In genomic region chr11:10323793-10324170, GRCh38 we compare ENCODE assay signal across 18 cellular contexts. TPM values are rescaled to one million over a fixed set of nuclear protein-coding genes. Genes with fewer than 3 reads are reported as not detected.
DNase-seq lines count a peak whose midpoint lies in the region; ATAC-seq and TF ChIP-seq lines count a peak whose summit lies in the region.
"Had no signal": no experiment of that assay in that cellular context is flagged by ENCODE, and none has a peak within 500 bp of the region (broad histone marks: within the 10 kb centered on the region; RNA-seq: fewer than 3 reads in every experiment).

No MANE protein-coding gene starts in this region.

- TF ChIP-seq POLR2A in right lobe of liver (IDR thresholded peaks at IDR 0.05) (no peak), transverse colon (IDR thresholded peaks at IDR 0.05) (no peak)

- no peak for ATAC-seq in right lobe of liver
- ATAC-seq in HG02885 (IDR thresholded peaks at IDR 0.05; ENCODE audit: poor library complexity, unreplicated experiment): no peak

- intact Hi-C loops in right lobe of liver (cut with DNase I): no loop called here
- intact Hi-C loops in transverse colon (cut with DNase I; ENCODE audit: low total_unique reads): loop anchor here (5.0 kb wide), 1 partner anchor 566 kb away; no protein-coding TSS in a partner anchor

- peaks cover 7% of the 10 kb centered on the region for H3K27me3 Mint-ChIP-seq in activated naive CD4-positive, alpha-beta T cell treated with anti-CD3 and anti-CD28 coated beads, Interleukin-2, amount 50 U/mL, for 24 hours
- peaks cover 25% of the 10 kb centered on the region for H3K27me3 Mint-ChIP-seq in activated naive CD4-positive, alpha-beta T cell treated with anti-CD3 and anti-CD28 coated beads, Interleukin-2, amount 10 ng/mL, durations not matched to agents 7 days and 5 days

- no peak for DNase-seq in activated naive CD4-positive, alpha-beta T cell treated with anti-CD3 and anti-CD28 coated beads, Interleukin-2, amount 10 ng/mL, durations not matched to agents 7 days and 5 days
- peak; percentile 37 to 48 for DNase-seq in cardiac fibroblast (ENCODE audit: low read depth in 2 of 2)
- no peak for DNase-seq in right lobe of liver
- DNase-seq in transverse colon: no peak
- DNase-seq in NCI-H82 (lab: John Stamatoyannopoulos, UW): no peak
- no peak for DNase-seq in GDM1 (lab: John Stamatoyannopoulos, UW)
- DNase-seq: ACHN; activated CD4-positive, CD25-positive, alpha-beta regulatory T cell treated with anti-CD3 and anti-CD28 coated beads, Interleukin-2, amount 50 U/mL, for 72 hours; activated T-cell treated with anti-CD3 and anti-CD28 coated beads, Interleukin-2, amount 50 U/mL, for 1 hour; amniotic stem cell; effector CD8-positive, alpha-beta T cell; NCI-H146; NCI-H446 treated with DMSO at 0.1 percent for 48 hours; stimulated activated naive CD8-positive, alpha-beta T cell treated with anti-CD3 and anti-CD28 coated beads, Interleukin-15, amount 100 ng/mL, for 72 hours had no signal

- no peak for TF ChIP-seq EP300 in transverse colon (IDR thresholded peaks at IDR 0.05; ENCODE audit: low read depth)

- CTCF ChIA-PET in activated naive CD4-positive, alpha-beta T cell treated with anti-CD3 and anti-CD28 coated beads, Interleukin-2, amount 10 ng/mL, durations not matched to agents 7 days and 5 days (lab: Charles Lee): interaction anchor here (1.0 to 3.3 kb wide), 9 partner anchors 9 to 573 kb away, joined by 3 to 20 read pairs (median 5); no protein-coding TSS in a partner anchor

- 58% methylated on average over 1 of the region's 1 CpG for WGBS in right lobe of liver (ENCODE audit: insufficient coverage, low coverage, low lambda C conversion rate, missing lambda C conversion rate)
- WGBS in transverse colon (ENCODE audit: low coverage in 1 of 2), 2 donors: 38 to 45% methylated on average over 1 of the region's 1 CpG

- H3K9me3 ChIP-seq in right lobe of liver (no peaks in the 10 kb centered on the region), transverse colon (no peaks in the 10 kb centered on the region)

- no peaks in the 10 kb centered on the region for H3K36me3 Mint-ChIP-seq in activated naive CD4-positive, alpha-beta T cell treated with anti-CD3 and anti-CD28 coated beads, Interleukin-2, amount 50 U/mL, for 24 hours
- H3K36me3 Mint-ChIP-seq in activated naive CD4-positive, alpha-beta T cell treated with anti-CD3 and anti-CD28 coated beads, Interleukin-2, amount 10 ng/mL, durations not matched to agents 7 days and 5 days: no peaks in the 10 kb centered on the region

- H3K4me1 ChIP-seq in right lobe of liver: peaks cover 0 to 57% (median 25%) of the 10 kb centered on the region in 4 donors
- peaks cover 13 to 58% (median 36%) of the 10 kb centered on the region in 4 donors for H3K4me1 ChIP-seq in transverse colon

- no peak overlapping the region for H3K4me3 Mint-ChIP-seq in activated naive CD4-positive, alpha-beta T cell treated with anti-CD3 and anti-CD28 coated beads, Interleukin-2, amount 50 U/mL, for 24 hours
- no peak overlapping the region for H3K4me3 Mint-ChIP-seq in activated naive CD4-positive, alpha-beta T cell treated with anti-CD3 and anti-CD28 coated beads, Interleukin-2, amount 10 ng/mL, durations not matched to agents 7 days and 5 days
- H3K4me3 Mint-ChIP-seq: nephron; stimulated activated naive CD8-positive, alpha-beta T cell treated with anti-CD3 and anti-CD28 coated beads, Interleukin-15, amount 100 ng/mL, for 72 hours had no signal

- H3K4me3 ChIP-seq in cardiac fibroblast (replicated peaks in 1 of 2; ENCODE audit: low read depth in 2 of 2, low read length in 2 of 2): no peak overlapping the region
- H3K4me3 ChIP-seq in right lobe of liver: no peak overlapping the region
- no peak overlapping the region for H3K4me3 ChIP-seq in transverse colon
- H3K4me3 ChIP-seq: K562 had no signal

- H3K27ac ChIP-seq in right lobe of liver (peak overlapping the region in 2 of 3 donors; percentile 1 to 93), transverse colon (peak overlapping the region; percentile 69 to 81 (median 74))

- H3K27me3 ChIP-seq in right lobe of liver: no peaks in the 10 kb centered on the region
- H3K27me3 ChIP-seq in transverse colon: no peaks in the 10 kb centered on the region

- peak overlapping the region; percentile 6 for H3K27ac Mint-ChIP-seq in activated naive CD4-positive, alpha-beta T cell treated with anti-CD3 and anti-CD28 coated beads, Interleukin-2, amount 50 U/mL, for 24 hours
- no peak overlapping the region for H3K27ac Mint-ChIP-seq in activated naive CD4-positive, alpha-beta T cell treated with anti-CD3 and anti-CD28 coated beads, Interleukin-2, amount 10 ng/mL, durations not matched to agents 7 days and 5 days

- TF ChIP-seq CTCF in cardiac fibroblast (IDR thresholded peaks at IDR 0.05; ENCODE audit: low read depth, low read length) (no peak), right lobe of liver (IDR thresholded peaks at IDR 0.05) (no peak), transverse colon (IDR thresholded peaks at IDR 0.05) (no peak)

- H3K36me3 ChIP-seq in right lobe of liver: no peaks in the 10 kb centered on the region
- no peaks in the 10 kb centered on the region for H3K36me3 ChIP-seq in transverse colon

- no peaks in the 10 kb centered on the region for H3K9me3 Mint-ChIP-seq in activated naive CD4-positive, alpha-beta T cell treated with anti-CD3 and anti-CD28 coated beads, Interleukin-2, amount 50 U/mL, for 24 hours
- H3K9me3 Mint-ChIP-seq in activated naive CD4-positive, alpha-beta T cell treated with anti-CD3 and anti-CD28 coated beads, Interleukin-2, amount 10 ng/mL, durations not matched to agents 7 days and 5 days: no peaks in the 10 kb centered on the region
- H3K9me3 Mint-ChIP-seq: nephron; stimulated activated naive CD8-positive, alpha-beta T cell treated with anti-CD3 and anti-CD28 coated beads, Interleukin-15, amount 100 ng/mL, for 72 hours had no signal

- in situ Hi-C loops in transverse colon (cut with MboI; ENCODE audit: low pct_ligation_motif_present in 1 of 4, low pct_unique_long_range_greater_than_20kb in 1 of 4, low sequenced_read_pairs in 3 of 4): loop anchor here (10.0 to 25.0 kb wide), 3 partner anchors 461 to 569 kb away; no protein-coding TSS in a partner anchor

- peaks cover 15% of the 10 kb centered on the region for H3K4me1 Mint-ChIP-seq in activated naive CD4-positive, alpha-beta T cell treated with anti-CD3 and anti-CD28 coated beads, Interleukin-2, amount 50 U/mL, for 24 hours
- peaks cover 4% of the 10 kb centered on the region for H3K4me1 Mint-ChIP-seq in activated naive CD4-positive, alpha-beta T cell treated with anti-CD3 and anti-CD28 coated beads, Interleukin-2, amount 10 ng/mL, durations not matched to agents 7 days and 5 days

RNA-seq across cellular contexts. Expression of gene ADM, which starts 18.9 kb away (rescaled TPM):
- total RNA-seq in right lobe of liver (10 to 100 TPM in 5 of 6 experiments, 1 to 10 TPM in 1; 7.9 to 82.6 (median 21.6) TPM), transverse colon (100 to 1,000 TPM in 3 of 4 donors, 10 to 100 TPM in 1; 51.9 to 235 (median 157) TPM)

RNA-seq across cellular contexts. Expression of gene SBF2, which starts 29.8 kb away (rescaled TPM):
- total RNA-seq in right lobe of liver (10 to 100 TPM; 13.7 to 28.4 (median 21.3) TPM), transverse colon (10 to 100 TPM; 46.4 to 71.0 (median 54.8) TPM)

Comparison
In these comparisons a context has a peak if more than half of its experiments do, and no peak if none do; other contexts are left out.
1. DNase-seq: peak in cardiac fibroblast (2 of 2); none in activated naive CD4-positive, alpha-beta T cell treated with anti-CD3 and anti-CD28 coated beads, Interleukin-2, amount 10 ng/mL, durations not matched to agents 7 days and 5 days (single experiment), right lobe of liver (0 of 3), transverse colon (single experiment), NCI-H82 (single experiment) and GDM1 (single experiment).